9 cellular contexts compared by ENCODE assay signal in genomic region chr4:110290511-110290910, GRCh38.
"Had no signal": no experiment of that assay in that cellular context is flagged by ENCODE, and none has a peak within 500 bp of the region (broad histone marks: within the 10 kb centered on the region; RNA-seq: fewer than 3 reads in every experiment).

No MANE protein-coding gene starts in this region.

- H3K36me3 ChIP-seq: HAP-1 had no signal

- H2AFZ ChIP-seq: GM23248 had no signal

- ATAC-seq: GM23338, HCT116 had no signal

- H3K4me1 ChIP-seq: HAP-1 had no signal

- H3K27ac ChIP-seq: GM23248 had no signal

- H3K9ac ChIP-seq: GM23248 had no signal

- DNase-seq: GM23248, GOT3, H7, H9, HCEC 1CT, HFFc6 had no signal

- H3K9me3 ChIP-seq: HAP-1 had no signal

- H3K4me2 ChIP-seq: GM23338 had no signal

- H3K4me3 ChIP-seq: GM23248, GM23338, HAP-1 had no signal
